20 cellular contexts compared by ENCODE assay signal in genomic region chr13:20717581-20718542, GRCh38. TPM values are rescaled to one million over a fixed set of nuclear protein-coding genes. Genes with fewer than 3 reads are reported as not detected.
DNase-seq lines count a peak whose midpoint lies in the region; ATAC-seq, FAIRE-seq and TF ChIP-seq lines count a peak whose summit lies in the region.
"Had no signal": no experiment of that assay in that cellular context is flagged by ENCODE, and none has a peak within 500 bp of the region (broad histone marks: within the 10 kb centered on the region; RNA-seq: fewer than 3 reads in every experiment).

No MANE protein-coding gene starts in this region.

- no TSS peak for BruUV-seq in HepG2 (replicated peaks; lab: Mats Ljungman, UMichigan)
- no TSS peak for BruUV-seq in GM12878 (replicated peaks; lab: Mats Ljungman, UMichigan)
- no TSS peak for BruUV-seq in Caco-2 (replicated peaks; lab: Mats Ljungman, UMichigan)

- H3K27me3 ChIP-seq in HepG2 (ENCODE audit: control insufficient read depth in 1 of 2, insufficient read depth in 2 of 2, low read length in 2 of 2): no peaks in the 10 kb centered on the region; a peak in 1 of 5 replicates
- peaks cover 0 to 12% of the 10 kb centered on the region in 2 donors for H3K27me3 ChIP-seq in right lobe of liver
- H3K27me3 ChIP-seq in GM12878 (replicated peaks in 1 of 2; ENCODE audit: control insufficient read depth in 2 of 2, insufficient read depth in 2 of 2, low read length in 1 of 2): peaks cover 0 to 3% of the 10 kb centered on the region in 2 experiments; a peak in 3 of 4 replicates
- no peaks in the 10 kb centered on the region for H3K27me3 ChIP-seq in Caco-2 (replicated peaks; ENCODE audit: control insufficient read depth, insufficient read depth, low read length)
- no peaks in the 10 kb centered on the region for H3K27me3 ChIP-seq in MM.1S (replicated peaks; ENCODE audit: insufficient read depth, low read length)

- no peaks in the 10 kb centered on the region for H4K20me1 ChIP-seq in HepG2 (ENCODE audit: insufficient read depth, low read length)
- no peaks in the 10 kb centered on the region for H4K20me1 ChIP-seq in GM12878 (ENCODE audit: control insufficient read depth, insufficient read depth)
- H4K20me1 ChIP-seq in MM.1S (ENCODE audit: insufficient read depth, low read length): no peaks in the 10 kb centered on the region

- POLR2A ChIA-PET in HepG2 (lab: Yijun Ruan, JAX) (no interaction called here), GM12878 (lab: Charles Lee) (no interaction called here), Caco-2 (lab: Charles Lee) (no interaction called here)

- intact Hi-C loops in HepG2 (cut with micrococcal nuclease; ENCODE audit: unreplicated experiment) (no loop called here), right lobe of liver (cut with DNase I) (loop anchor here (10.0 kb wide), 3 partner anchors 97 to 207 kb away; no protein-coding TSS in a partner anchor), GM12878 (cut with micrococcal nuclease; ENCODE audit: unreplicated experiment) (no loop called here), Caco-2 (cut with micrococcal nuclease; ENCODE audit: unreplicated experiment) (no loop called here)

- no peak for TF ChIP-seq POLR2A in HepG2 (IDR thresholded peaks at IDR 0.05; ENCODE audit: insufficient read depth in 1 of 2, low read depth in 2 of 2, low read length in 2 of 2)
- no peak for TF ChIP-seq POLR2A in right lobe of liver (IDR thresholded peaks at IDR 0.05)
- no peak for TF ChIP-seq POLR2A in GM12878 (IDR thresholded peaks at IDR 0.05; ENCODE audit: low read depth, low read length)

- no peaks in the 10 kb centered on the region for H3F3A ChIP-seq in MM.1S (ENCODE audit: insufficient read depth, low read length)

- TF ChIP-seq RAD21 in HepG2 (CRISPR knock-in tag; IDR thresholded peaks at IDR 0.05) (no peak), GM12878 (IDR thresholded peaks at IDR 0.05; ENCODE audit: insufficient read depth, low read depth, low read length) (no peak)

- TF ChIP-seq EP300 in HepG2 (IDR thresholded peaks at IDR 0.05; ENCODE audit: low read depth in 2 of 2, low read length in 2 of 2) (no peak), HepG2 (CRISPR knock-in tag; IDR thresholded peaks at IDR 0.05; ENCODE audit: borderline replicate concordance) (no peak), GM12878 (IDR thresholded peaks at IDR 0.05; ENCODE audit: borderline replicate concordance in 1 of 2, control insufficient read depth in 1 of 2, low read depth in 2 of 2, low read length in 2 of 2) (no peak)

- DNase-seq in HepG2 (ENCODE audit: low spot score) (no peak), right lobe of liver (no peak), GM12878 (ENCODE audit: low read depth, low spot score) (no peak), myocyte (ENCODE audit: low read depth) (peak; percentile 34), Caco-2 (no peak), midbrain (lab: John Stamatoyannopoulos, UW) (no peak), MM.1S (no peak), HT-29 (ENCODE audit: low spot score) (no peak)
- DNase-seq: CD4-positive, alpha-beta T cell; GOT3; NCI-H2081 treated with DMSO at 0.1 percent for 48 hours; NCI-H226; PC-9; SIG-M5 had no signal

- RAD21 ChIA-PET in GM12878 (lab: Charles Lee; ENCODE audit: unreplicated experiment): no interaction called here

- no peak overlapping the region for H3K27ac ChIP-seq in HepG2 (ENCODE audit: extremely low read length, insufficient read depth, low read length)
- H3K27ac ChIP-seq in right lobe of liver: no peak overlapping the region
- H3K27ac ChIP-seq in GM12878 (ENCODE audit: control insufficient read depth, insufficient read depth): no peak overlapping the region
- H3K27ac ChIP-seq in MM.1S (ENCODE audit: low read length): no peak overlapping the region
- H3K27ac ChIP-seq: A549, PC-9, RWPE1 had no signal

- no peak overlapping the region for H3K4me3 Mint-ChIP-seq in Caco-2 (ENCODE audit: unreplicated experiment)
- H3K4me3 Mint-ChIP-seq: CD4-positive, alpha-beta T cell; IgD-negative memory B cell had no signal

- H3K4me3 ChIP-seq in HepG2 (replicated peaks in 1 of 3; ENCODE audit: insufficient read depth in 1 of 3, low read depth in 2 of 3, low read length in 3 of 3) (peak overlapping the region in 2 of 3 experiments; percentile 30 to 41; a peak in 3 of 6 replicates), right lobe of liver (no peak overlapping the region), GM12878 (no peak overlapping the region), Caco-2 (ENCODE audit: low read depth, low read length) (no peak overlapping the region), MM.1S (ENCODE audit: low read length) (no peak overlapping the region)
- H3K4me3 ChIP-seq: A549, PC-9 had no signal

- H3K9ac ChIP-seq in HepG2 (ENCODE audit: insufficient read depth, low read depth, low read length) (no peak overlapping the region), GM12878 (ENCODE audit: control insufficient read depth, insufficient read depth, low read length) (no peak overlapping the region), MM.1S (ENCODE audit: low read length) (no peak overlapping the region)

- H3K9me3 Mint-ChIP-seq in Caco-2 (ENCODE audit: unreplicated experiment): no peaks in the 10 kb centered on the region
- H3K9me3 Mint-ChIP-seq: CD4-positive, alpha-beta T cell; IgD-negative memory B cell had no signal

- ATAC-seq in HepG2 (peak; percentile 68), right lobe of liver (no peak), GM12878 (no peak)
- ATAC-seq: A549, SK-N-SH treated with all-trans-retinoic acid at 6 μM for 48 hours had no signal

- no peak overlapping the region for H3K27ac Mint-ChIP-seq in Caco-2 (ENCODE audit: unreplicated experiment)
- H3K27ac Mint-ChIP-seq: CD4-positive, alpha-beta T cell; IgD-negative memory B cell had no signal

- no peaks in the 10 kb centered on the region for H3K9me2 ChIP-seq in MM.1S (replicated peaks; ENCODE audit: insufficient read depth, low read length)

- H3K27me3 Mint-ChIP-seq in Caco-2 (ENCODE audit: insufficient read depth, unreplicated experiment): no peaks in the 10 kb centered on the region

- SMC1A ChIA-PET in GM12878 (lab: Charles Lee; ENCODE audit: uncharacterized antibody, unreplicated experiment): no interaction called here

- 65% methylated on average over 35 of the region's 44 CpGs for WGBS in HepG2 (ENCODE audit: low lambda C conversion rate)
- 90% methylated on average over 21 of the region's 44 CpGs for WGBS in right lobe of liver (ENCODE audit: insufficient coverage, low coverage, low lambda C conversion rate, missing lambda C conversion rate)
- WGBS in GM12878 (ENCODE audit: insufficient coverage, insufficient replicate concordance, low lambda C conversion rate, missing lambda C conversion rate): 79% methylated on average over 40 of the region's 44 CpGs

- no peaks in the 10 kb centered on the region for H3K4me1 Mint-ChIP-seq in Caco-2 (ENCODE audit: low read depth, unreplicated experiment)

- H3K9me3 ChIP-seq in HepG2 (ENCODE audit: low read length) (no peaks in the 10 kb centered on the region), right lobe of liver (no peaks in the 10 kb centered on the region), GM12878 (replicated peaks; ENCODE audit: control insufficient read depth, insufficient read depth, low read length) (no peaks in the 10 kb centered on the region), Caco-2 (no peaks in the 10 kb centered on the region), MM.1S (replicated peaks; ENCODE audit: insufficient read depth, low read length) (no peaks in the 10 kb centered on the region)
- H3K9me3 ChIP-seq: A549 had no signal

- H3K79me2 ChIP-seq in HepG2 (ENCODE audit: insufficient read depth, low read length) (no peaks in the 10 kb centered on the region), GM12878 (ENCODE audit: control insufficient read depth, insufficient read depth, low read length) (no peaks in the 10 kb centered on the region), MM.1S (ENCODE audit: low read length) (no peaks in the 10 kb centered on the region)

- H3K4me1 ChIP-seq in HepG2 (ENCODE audit: insufficient read depth, low read length): peaks cover 52% of the 10 kb centered on the region
- peaks cover 0 to 20% (median 4%) of the 10 kb centered on the region in 4 donors for H3K4me1 ChIP-seq in right lobe of liver
- H3K4me1 ChIP-seq in GM12878 (ENCODE audit: control insufficient read depth, insufficient read depth, low read length): no peaks in the 10 kb centered on the region
- H3K4me1 ChIP-seq in Caco-2: peaks cover 8% of the 10 kb centered on the region; the same call in 1 of the 2 replicates
- H3K4me1 ChIP-seq in MM.1S (ENCODE audit: low read length): no peaks in the 10 kb centered on the region
- H3K4me1 ChIP-seq: A549 had no signal

- TF ChIP-seq CTCF in HepG2 (CRISPR knock-in tag; IDR thresholded peaks at IDR 0.05) (no peak), right lobe of liver (IDR thresholded peaks at IDR 0.05) (no peak), GM12878 (IDR thresholded peaks at IDR 0.05 in 2 of 3, conservative IDR thresholded peaks at IDR 0.05 in 1 of 3; ENCODE audit: control insufficient read depth in 2 of 3, extremely low read depth in 1 of 3, insufficient read depth in 1 of 3, low read depth in 3 of 3, low read length in 3 of 3) (no peak), Caco-2 (IDR thresholded peaks at IDR 0.05; ENCODE audit: insufficient read depth in 1 of 2, low read depth in 1 of 2, low read length in 1 of 2, severe bottlenecking in 1 of 2, unreplicated experiment in 1 of 2) (no peak), MM.1S (IDR thresholded peaks at IDR 0.05; ENCODE audit: low read length) (no peak)

- no peaks in the 10 kb centered on the region for H3K36me3 ChIP-seq in HepG2 (replicated peaks in 1 of 2; ENCODE audit: control insufficient read depth in 1 of 2, insufficient read depth in 2 of 2, low read length in 2 of 2)
- no peaks in the 10 kb centered on the region for H3K36me3 ChIP-seq in right lobe of liver
- no peaks in the 10 kb centered on the region for H3K36me3 ChIP-seq in GM12878 (ENCODE audit: control insufficient read depth in 2 of 2, insufficient read depth in 2 of 2, low read length in 1 of 2)
- no peaks in the 10 kb centered on the region for H3K36me3 ChIP-seq in Caco-2 (ENCODE audit: control insufficient read depth, insufficient read depth, low read length)
- H3K36me3 ChIP-seq in MM.1S (replicated peaks; ENCODE audit: insufficient read depth, low read length): no peaks in the 10 kb centered on the region

- no peak overlapping the region for H2AFZ ChIP-seq in HepG2 (ENCODE audit: low read length)
- H2AFZ ChIP-seq in GM12878 (ENCODE audit: control insufficient read depth, low read depth, low read length): no peak overlapping the region
- no peak overlapping the region for H2AFZ ChIP-seq in MM.1S (ENCODE audit: low read length)
- H2AFZ ChIP-seq: PC-9 had no signal

- H3K36me3 Mint-ChIP-seq in Caco-2 (ENCODE audit: insufficient read depth, unreplicated experiment): no peaks in the 10 kb centered on the region
- H3K36me3 Mint-ChIP-seq: IgD-negative memory B cell had no signal

- no peak for FAIRE-seq in HepG2 (lab: Jason Lieb, UNC)
- FAIRE-seq in GM12878 (lab: Jason Lieb, UNC): no peak
- FAIRE-seq: A549, GM12892, GM18507 had no signal

- in situ Hi-C loops in HepG2 (cut with HindIII; ENCODE audit: extremely low pct_ligation_motif_present, low pct_unique_long_range_greater_than_20kb): no loop called here
- in situ Hi-C loops in GM12878 (cut with MboI): no loop called here

- peak overlapping the region; percentile 67 for H3K4me2 ChIP-seq in HepG2 (ENCODE audit: low read depth, low read length)
- no peak overlapping the region for H3K4me2 ChIP-seq in GM12878 (ENCODE audit: control insufficient read depth, insufficient read depth)
- H3K4me2 ChIP-seq in MM.1S (ENCODE audit: low read depth, low read length): no peak overlapping the region
- H3K4me2 ChIP-seq: A549, PC-9 had no signal

- CTCF ChIA-PET in HepG2 (lab: Yijun Ruan, JAX; ENCODE audit: low intra/inter-chr PET ratio, low total read pairs): no interaction called here
- CTCF ChIA-PET in GM12878 (lab: Yijun Ruan, JAX): no interaction called here
- CTCF ChIA-PET in Caco-2 (lab: Charles Lee): no interaction called here

RNA-seq across cellular contexts. Expression of gene IL17D, which starts 14.4 kb away (rescaled TPM):
- 1.6 and 2.2 TPM in 2 replicates for total RNA-seq in HepG2 (2016; rRNA removed; fragmentation: Illumina TruSeq; extraction: Trizol)
- total RNA-seq in HepG2 (2016; cell fraction: cytosol; rRNA removed; fragmentation: Illumina TruSeq; extraction: Trizol; ENCODE audit: low read depth): 1.9 and 2.3 TPM in 2 replicates
- 0.95 and 1.8 TPM in 2 replicates for total RNA-seq in HepG2 (2016; cell fraction: insoluble cytoplasmic fraction; rRNA removed; fragmentation: Illumina TruSeq; extraction: Trizol)
- total RNA-seq in HepG2 (2016; cell fraction: membrane; rRNA removed; fragmentation: Illumina TruSeq; extraction: Trizol): 3.9 and 4.7 TPM in 2 replicates
- total RNA-seq in HepG2 (2016; cell fraction: nucleus; rRNA removed; fragmentation: Illumina TruSeq; extraction: Trizol): 1.3 and 1.7 TPM in 2 replicates
- polyA plus RNA-seq in HepG2 (2011; rRNA removed): 1.0 and 1.1 TPM in 2 replicates
- 0.98 and 1.1 TPM in 2 replicates for polyA plus RNA-seq in HepG2 (2011; cell fraction: cytosol; rRNA removed)
- polyA plus RNA-seq in HepG2 (2011; cell fraction: nucleus; rRNA removed): 1.6 and 2.2 TPM in 2 replicates
- 6.7 and 7.8 TPM in 2 replicates for polyA plus RNA-seq in HepG2 (2012)
- 3.0 and 3.3 TPM in 2 replicates for polyA plus RNA-seq in HepG2 (2016; cell fraction: cytosol; fragmentation: Illumina TruSeq; extraction: Trizol; ENCODE audit: low read depth)
- 1.5 and 2.0 TPM in 2 replicates for polyA plus RNA-seq in HepG2 (2016; cell fraction: insoluble cytoplasmic fraction; fragmentation: Illumina TruSeq; extraction: Trizol; ENCODE audit: low read depth)
- polyA plus RNA-seq in HepG2 (2016; cell fraction: membrane; fragmentation: Illumina TruSeq; extraction: Trizol; ENCODE audit: low read depth): 3.2 and 4.2 TPM in 2 replicates
- 2.4 and 3.1 TPM in 2 replicates for polyA plus RNA-seq in HepG2 (2016; cell fraction: nucleus; fragmentation: Illumina TruSeq; extraction: Trizol; ENCODE audit: insufficient read depth, low read depth)
- 0.60 TPM in 1 of 2 replicates, not detected in the other for polyA minus RNA-seq in HepG2 (2011; rRNA and poly(A)+ RNA removed; ENCODE audit: low replicate concordance)
- polyA minus RNA-seq in HepG2 (2011; cell fraction: cytosol; rRNA and poly(A)+ RNA removed): 0.59 and 0.62 TPM in 2 replicates
- 0.75 and 0.90 TPM in 2 replicates for polyA minus RNA-seq in HepG2 (2011; cell fraction: nucleus; rRNA and poly(A)+ RNA removed)
- under 1 TPM in 3 of 6 experiments, not detected in 3; 0.19 to 0.64 (median 0.42) TPM for total RNA-seq in right lobe of liver
- not detected in 2 replicates for total RNA-seq in GM12878 (2013; cell fraction: nucleolus; rRNA removed)
- 0.16 and 0.34 TPM in 2 replicates for total RNA-seq in GM12878 (2014; rRNA removed)
- total RNA-seq in GM12878 (2014; rRNA removed; fragmentation: Illumina TruSeq; extraction: Trizol): 0.09 and 0.18 TPM in 2 replicates
- 0.11 and 0.56 TPM in 2 replicates for total RNA-seq in GM12878 (2021)
- polyA plus RNA-seq in GM12878 (2011; ENCODE audit: low read depth): 0.49 TPM
- polyA plus RNA-seq in GM12878 (2011; rRNA removed): 0.03 and 0.06 TPM in 2 replicates
- 0.03 and 0.07 TPM in 2 replicates for polyA plus RNA-seq in GM12878 (2011; cell fraction: cytosol; rRNA removed)
- polyA plus RNA-seq in GM12878 (2011; cell fraction: nucleus; rRNA removed): not detected in 2 replicates
- 0.45 and 0.49 TPM in 2 replicates for polyA plus RNA-seq in GM12878 (2012)
- 0.18 TPM in 1 of 2 replicates, not detected in the other for polyA plus RNA-seq in GM12878 (2014; fragmentation: Illumina TruSeq; extraction: Trizol)
- polyA plus RNA-seq in GM12878 (2014; fragmentation: Nextera tagmentation; extraction: Ambion mirVana): 1 to 10 TPM in 1 of 2 experiments, under 1 TPM in 1; 0.61 to 1.6 TPM
- 0.49 and 0.80 TPM in 2 replicates for polyA plus RNA-seq in GM12878 (2014; rRNA removed)
- polyA plus RNA-seq in GM12878 (2016; fragmentation: Nextera tagmentation; extraction: Ambion mirVana): under 1 TPM; 0.17 to 0.32 TPM
- polyA minus RNA-seq in GM12878 (2011; rRNA and poly(A)+ RNA removed): not detected in 2 replicates
- not detected in 2 replicates for polyA minus RNA-seq in GM12878 (2011; cell fraction: cytosol; rRNA and poly(A)+ RNA removed)
- not detected in 2 replicates for polyA minus RNA-seq in GM12878 (2011; cell fraction: nucleus; rRNA and poly(A)+ RNA removed)
- 6.4 and 6.9 TPM in 2 replicates for total RNA-seq in myocyte
- polyA plus RNA-seq in myocyte (2012): 6.9 TPM
- 1.7 and 2.2 TPM in 2 replicates for total RNA-seq in Caco-2 (2022)
- total RNA-seq in HT-29 (2014; rRNA removed; shearing (Covaris generic)): 3.9 and 5.3 TPM in 2 replicates

RNA-seq across cellular contexts. Expression of gene EEF1AKMT1, which starts 55.9 kb away (rescaled TPM):
- total RNA-seq in HepG2 (2016; rRNA removed; fragmentation: Illumina TruSeq; extraction: Trizol): 16.1 and 23.5 TPM in 2 replicates
- total RNA-seq in HepG2 (2016; cell fraction: cytosol; rRNA removed; fragmentation: Illumina TruSeq; extraction: Trizol; ENCODE audit: low read depth): 10.4 and 11.3 TPM in 2 replicates
- total RNA-seq in HepG2 (2016; cell fraction: insoluble cytoplasmic fraction; rRNA removed; fragmentation: Illumina TruSeq; extraction: Trizol): 17.2 and 23.4 TPM in 2 replicates
- total RNA-seq in HepG2 (2016; cell fraction: membrane; rRNA removed; fragmentation: Illumina TruSeq; extraction: Trizol): 11.2 and 13.3 TPM in 2 replicates
- total RNA-seq in HepG2 (2016; cell fraction: nucleus; rRNA removed; fragmentation: Illumina TruSeq; extraction: Trizol): 5.8 and 7.0 TPM in 2 replicates
- 4.9 and 6.0 TPM in 2 replicates for polyA plus RNA-seq in HepG2 (2011; rRNA removed)
- 3.7 and 5.7 TPM in 2 replicates for polyA plus RNA-seq in HepG2 (2011; cell fraction: cytosol; rRNA removed)
- 2.5 and 3.8 TPM in 2 replicates for polyA plus RNA-seq in HepG2 (2011; cell fraction: nucleus; rRNA removed)
- polyA plus RNA-seq in HepG2 (2012): 8.9 and 9.5 TPM in 2 replicates
- 9.6 and 10.7 TPM in 2 replicates for polyA plus RNA-seq in HepG2 (2016; cell fraction: cytosol; fragmentation: Illumina TruSeq; extraction: Trizol; ENCODE audit: low read depth)
- polyA plus RNA-seq in HepG2 (2016; cell fraction: insoluble cytoplasmic fraction; fragmentation: Illumina TruSeq; extraction: Trizol; ENCODE audit: low read depth): 28.0 and 28.9 TPM in 2 replicates
- polyA plus RNA-seq in HepG2 (2016; cell fraction: membrane; fragmentation: Illumina TruSeq; extraction: Trizol; ENCODE audit: low read depth): 10.6 and 13.7 TPM in 2 replicates
- polyA plus RNA-seq in HepG2 (2016; cell fraction: nucleus; fragmentation: Illumina TruSeq; extraction: Trizol; ENCODE audit: insufficient read depth, low read depth): 10.0 and 13.0 TPM in 2 replicates
- 1.2 and 2.8 TPM in 2 replicates for polyA minus RNA-seq in HepG2 (2011; rRNA and poly(A)+ RNA removed; ENCODE audit: low replicate concordance)
- polyA minus RNA-seq in HepG2 (2011; cell fraction: cytosol; rRNA and poly(A)+ RNA removed): 1.6 and 4.0 TPM in 2 replicates
- 5.5 and 6.7 TPM in 2 replicates for polyA minus RNA-seq in HepG2 (2011; cell fraction: nucleus; rRNA and poly(A)+ RNA removed)
- total RNA-seq in right lobe of liver: 10 to 100 TPM in 1 of 6 experiments, 1 to 10 TPM in 5; 5.5 to 10.3 (median 6.3) TPM
- 23.8 and 25.1 TPM in 2 replicates for total RNA-seq in GM12878 (2013; cell fraction: nucleolus; rRNA removed)
- total RNA-seq in GM12878 (2014; rRNA removed): 9.3 and 9.8 TPM in 2 replicates
- 10.0 and 11.5 TPM in 2 replicates for total RNA-seq in GM12878 (2014; rRNA removed; fragmentation: Illumina TruSeq; extraction: Trizol)
- total RNA-seq in GM12878 (2021): 8.1 and 9.5 TPM in 2 replicates
- 12.6 TPM for polyA plus RNA-seq in GM12878 (2011; ENCODE audit: low read depth)
- 7.9 and 11.9 TPM in 2 replicates for polyA plus RNA-seq in GM12878 (2011; rRNA removed)
- polyA plus RNA-seq in GM12878 (2011; cell fraction: cytosol; rRNA removed): 4.3 and 5.8 TPM in 2 replicates
- polyA plus RNA-seq in GM12878 (2011; cell fraction: nucleus; rRNA removed): 3.5 and 3.7 TPM in 2 replicates
- 10.6 and 11.2 TPM in 2 replicates for polyA plus RNA-seq in GM12878 (2012)
- 7.9 and 10.3 TPM in 2 replicates for polyA plus RNA-seq in GM12878 (2014; fragmentation: Illumina TruSeq; extraction: Trizol)
- 10 to 100 TPM; 42.8 to 44.5 TPM for polyA plus RNA-seq in GM12878 (2014; fragmentation: Nextera tagmentation; extraction: Ambion mirVana)
- 10.5 and 10.9 TPM in 2 replicates for polyA plus RNA-seq in GM12878 (2014; rRNA removed)
- 10 to 100 TPM; 29.4 to 30.3 TPM for polyA plus RNA-seq in GM12878 (2016; fragmentation: Nextera tagmentation; extraction: Ambion mirVana)
- 5.7 and 6.6 TPM in 2 replicates for polyA minus RNA-seq in GM12878 (2011; rRNA and poly(A)+ RNA removed)
- 1.6 and 2.9 TPM in 2 replicates for polyA minus RNA-seq in GM12878 (2011; cell fraction: cytosol; rRNA and poly(A)+ RNA removed)
- polyA minus RNA-seq in GM12878 (2011; cell fraction: nucleus; rRNA and poly(A)+ RNA removed): 1.3 and 2.2 TPM in 2 replicates
- total RNA-seq in myocyte: 10.7 and 12.2 TPM in 2 replicates
- polyA plus RNA-seq in myocyte (2012): 13.4 TPM
- 8.6 and 9.6 TPM in 2 replicates for total RNA-seq in Caco-2 (2022)
- total RNA-seq in HT-29 (2014; rRNA removed; shearing (Covaris generic)): 8.8 and 9.1 TPM in 2 replicates

Comparison
In these comparisons a context has a peak if more than half of its experiments do, and no peak if none do; other contexts are left out.
1. H3K4me3 ChIP-seq: peak in HepG2 (2 of 3); none in right lobe of liver (0 of 3), GM12878 (single experiment), Caco-2 (single experiment) and MM.1S (single experiment).
2. intact Hi-C loops: an anchor here in right lobe of liver (10.0 kb wide); none called in HepG2, GM12878 and Caco-2.
3. Of the 75 proteins assayed by ChIP-seq in both HepG2 and GM12878: peak only in HepG2: ZNF687; only in GM12878: none; in both: none; in neither: 74.